14 cellular contexts compared by ENCODE assay signal in genomic region chr2:120879401-120880295, GRCh38.
DNase-seq lines count a peak whose midpoint lies in the region; ATAC-seq and TF ChIP-seq lines count a peak whose summit lies in the region.
"Had no signal": no experiment of that assay in that cellular context is flagged by ENCODE, and none has a peak within 500 bp of the region (broad histone marks: within the 10 kb centered on the region; RNA-seq: fewer than 3 reads in every experiment).

No MANE protein-coding gene starts in this region.

- no peak overlapping the region for H3K4me2 ChIP-seq in GM23248 (ENCODE audit: unreplicated experiment)

- peaks cover 90% of the 10 kb centered on the region for H3K79me2 ChIP-seq in GM23248 (ENCODE audit: insufficient read depth)

- H3K27ac ChIP-seq in WERI-Rb-1 (peak overlapping the region; percentile 66), lower lobe of right lung (no peak overlapping the region), GM23248 (no peak overlapping the region)
- H3K27ac ChIP-seq: stomach had no signal

- no peak overlapping the region for H3K9ac ChIP-seq in GM23248

- in situ Hi-C loops in GM23248 (cut with MboI), result no loop called here

- no peaks in the 10 kb centered on the region for H4K20me1 ChIP-seq in GM23248 (ENCODE audit: insufficient read depth)

- H3K9me3 ChIP-seq in WERI-Rb-1 (ENCODE audit: severe bottlenecking) (no peaks in the 10 kb centered on the region), lower lobe of right lung (no peaks in the 10 kb centered on the region), GM23248 (ENCODE audit: low read depth) (no peaks in the 10 kb centered on the region)
- H3K9me3 ChIP-seq: stomach had no signal

- DNase-seq in AG10803 (ENCODE audit: low read depth), result peak; percentile 61
- DNase-seq in HFF-Myc (ENCODE audit: extremely low read depth, low read depth), result no peak
- peak; percentile 72 for DNase-seq in WERI-Rb-1
- peak; percentile 27 for DNase-seq in lower lobe of right lung
- no peak for DNase-seq in NCI-H1436 (lab: John Stamatoyannopoulos, UW)
- no peak for DNase-seq in GM23248
- DNase-seq in GM10266 (ENCODE audit: extremely low spot score), result no peak
- DNase-seq: activated CD8-positive, alpha-beta memory T cell treated with anti-CD3 and anti-CD28 coated beads, Interleukin-2, amount 50 U/mL, for 48 hours; CD4-positive, alpha-beta memory T cell; islet precursor cell; NCI-H526; stimulated activated CD4-positive, alpha-beta T cell treated with anti-CD3 and anti-CD28 coated beads, Interleukin-4, amount 100 ng/mL, for 1 hour; stomach had no signal

- no peak overlapping the region for H2AFZ ChIP-seq in GM23248

- ATAC-seq in lower lobe of right lung, result no peak
- ATAC-seq in HG02938 (IDR thresholded peaks at IDR 0.05; ENCODE audit: unreplicated experiment), result no peak

- 0 out of 2 replicates have a peak, but pooled peaks have one; percentile 4 for TF ChIP-seq CTCF in AG10803 (conservative IDR thresholded peaks at IDR 0.05; ENCODE audit: low read length)
- TF ChIP-seq CTCF in HFF-Myc (IDR thresholded peaks at IDR 0.05; ENCODE audit: low read depth, low read length, missing control alignments), result peak; percentile 5
- TF ChIP-seq CTCF in WERI-Rb-1 (IDR thresholded peaks at IDR 0.05; ENCODE audit: low read depth, low read length), result peak; percentile 55
- TF ChIP-seq CTCF in lower lobe of right lung (IDR thresholded peaks at IDR 0.05), result no peak
- TF ChIP-seq CTCF in GM10266 (IDR thresholded peaks at IDR 0.05; ENCODE audit: control insufficient read depth, insufficient read depth, low read depth, missing control alignments), result no peak

- H3K4me1 ChIP-seq in lower lobe of right lung (no peaks in the 10 kb centered on the region), GM23248 (ENCODE audit: insufficient read depth) (no peaks in the 10 kb centered on the region)

- H3K36me3 ChIP-seq in WERI-Rb-1 (no peaks in the 10 kb centered on the region), lower lobe of right lung (no peaks in the 10 kb centered on the region), GM23248 (ENCODE audit: low read depth) (no peaks in the 10 kb centered on the region)
- H3K36me3 ChIP-seq: stomach had no signal

- H3F3A ChIP-seq in GM23248 (ENCODE audit: insufficient read depth), result no peaks in the 10 kb centered on the region

- H3K4me3 ChIP-seq in AG10803 (ENCODE audit: low read length) (no peak overlapping the region), HFF-Myc (replicated peaks; ENCODE audit: low read depth, low read length) (no peak overlapping the region), WERI-Rb-1 (ENCODE audit: low read depth, low read length) (peak overlapping the region; percentile 46), lower lobe of right lung (no peak overlapping the region), GM23248 (no peak overlapping the region)
- H3K4me3 ChIP-seq: stomach had no signal

- no peaks in the 10 kb centered on the region for H3K9me2 ChIP-seq in GM23248 (ENCODE audit: insufficient read depth)

- no peaks in the 10 kb centered on the region for H3K27me3 ChIP-seq in WERI-Rb-1 (ENCODE audit: insufficient read depth, low read depth, severe bottlenecking)
- H3K27me3 ChIP-seq in lower lobe of right lung (ENCODE audit: low read depth), result no peaks in the 10 kb centered on the region
- no peaks in the 10 kb centered on the region for H3K27me3 ChIP-seq in GM23248 (replicated peaks; ENCODE audit: insufficient read depth)

- 87 to 91% methylated on average over 23 to 24 of the region's 24 CpGs for WGBS in GM23248 (ENCODE audit: low coverage in 1 of 2, low lambda C conversion rate in 2 of 2, missing lambda C conversion rate in 2 of 2), 2 experiments

- intact Hi-C loops in lower lobe of right lung (cut with DNase I), result no loop called here

Comparison
In these comparisons a context has a peak if more than half of its experiments do, and no peak if none do; other contexts are left out.
1. DNase-seq: peak in AG10803 (single experiment), WERI-Rb-1 (single experiment) and lower lobe of right lung (single experiment); none in HFF-Myc (single experiment), NCI-H1436 (single experiment), GM23248 (single experiment) and GM10266 (single experiment).
2. CTCF ChIP-seq: peak in AG10803 (single experiment), HFF-Myc (single experiment) and WERI-Rb-1 (single experiment); none in lower lobe of right lung (single experiment) and GM10266 (single experiment).